ENCODE assay signal across 15 cellular contexts in the genomic region with DNA sequence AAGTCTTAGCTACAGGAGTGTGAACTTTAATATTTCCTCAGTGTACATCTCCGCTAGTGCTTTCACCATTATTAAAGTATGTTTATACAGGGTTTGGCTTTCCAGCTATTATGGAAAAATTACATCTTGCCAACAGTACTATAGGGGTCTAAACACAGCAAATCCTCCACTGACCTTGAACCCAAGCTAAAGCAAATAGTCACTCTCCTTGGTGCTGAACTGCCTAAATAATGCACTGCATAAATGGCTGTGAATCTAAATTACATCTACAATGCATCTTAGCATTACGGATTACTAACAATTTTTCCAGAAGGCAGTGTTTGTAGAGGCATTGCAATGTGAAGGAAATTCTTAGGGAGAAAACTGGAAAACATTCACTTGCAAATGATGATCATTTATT. TPM values are rescaled to one million over a fixed set of nuclear protein-coding genes. Genes with fewer than 3 reads are reported as not detected.
DNase-seq lines count a peak whose midpoint lies in the region; ATAC-seq and TF ChIP-seq lines count a peak whose summit lies in the region.
"Had no signal": no experiment of that assay in that cellular context is flagged by ENCODE, and none has a peak within 500 bp of the region (broad histone marks: within the 10 kb centered on the region; RNA-seq: fewer than 3 reads in every experiment).

No MANE protein-coding gene starts in this region.

- intact Hi-C loops in uterus (cut with DNase I; ENCODE audit: low total_unique reads) = no loop called here

- CTCF ChIA-PET in HEK293 (lab: Yijun Ruan, JAX) = no interaction called here

- H3K27ac ChIP-seq in HEK293 (ENCODE audit: extremely low read depth, low read depth, low read length) = no peak overlapping the region
- H3K27ac ChIP-seq in uterus = no peak overlapping the region
- H3K27ac ChIP-seq: KMS-11 had no signal

- TF ChIP-seq CTCF in HEK293 (tag by site-specific recombination; IDR thresholded peaks at IDR 0.05) = no peak
- no peak for TF ChIP-seq CTCF in uterus (IDR thresholded peaks at IDR 0.05)

- DNase-seq in EH (ENCODE audit: low read depth) = peak; percentile 13
- DNase-seq in astrocyte of the hippocampus (ENCODE audit: low read depth, low spot score) = peak; percentile 12
- DNase-seq in iPS-NIHi11 (ENCODE audit: low spot score) = peak; percentile 17
- DNase-seq in uterus = no peak
- DNase-seq in GF-D8 (lab: John Stamatoyannopoulos, UW) = no peak
- DNase-seq: DMS79 treated with DMSO at 0.1 percent for 48 hours, NCI-H1048, NCI-H1436, NCI-H1930, NCI-H345, NCI-H524 treated with DMSO at 0.1 percent for 48 hours, PC-3 had no signal

- no peaks in the 10 kb centered on the region for H3K9me3 ChIP-seq in HEK293 (ENCODE audit: control insufficient read depth, insufficient read depth, low read depth, low read length)
- no peaks in the 10 kb centered on the region for H3K9me3 ChIP-seq in uterus

- POLR2A ChIA-PET in HEK293 (lab: Yijun Ruan, JAX) = no interaction called here

- no peaks in the 10 kb centered on the region for H3K27me3 ChIP-seq in uterus

- H3K36me3 ChIP-seq in HEK293 (ENCODE audit: control insufficient read depth in 2 of 2, insufficient read depth in 1 of 2, low read length in 2 of 2) = no peaks in the 10 kb centered on the region
- no peaks in the 10 kb centered on the region for H3K36me3 ChIP-seq in uterus

- no peaks in the 10 kb centered on the region for H3K4me1 ChIP-seq in HEK293 (ENCODE audit: control insufficient read depth, insufficient read depth, low read length)
- no peaks in the 10 kb centered on the region for H3K4me1 ChIP-seq in uterus

- no peak for ATAC-seq in HG03135 (IDR thresholded peaks at IDR 0.05; ENCODE audit: unreplicated experiment)
- ATAC-seq: PC-3 had no signal

- no peak for TF ChIP-seq POLR2A in uterus (IDR thresholded peaks at IDR 0.05)

- H3K4me3 ChIP-seq in HEK293 (ENCODE audit: low read depth, low read length) (no peak overlapping the region), uterus (no peak overlapping the region)

TF ChIP-seq in HEK293, 187 proteins besides CTCF, POLR2A, EP300 and RAD21:
- TF ChIP-seq, protein P1, sequence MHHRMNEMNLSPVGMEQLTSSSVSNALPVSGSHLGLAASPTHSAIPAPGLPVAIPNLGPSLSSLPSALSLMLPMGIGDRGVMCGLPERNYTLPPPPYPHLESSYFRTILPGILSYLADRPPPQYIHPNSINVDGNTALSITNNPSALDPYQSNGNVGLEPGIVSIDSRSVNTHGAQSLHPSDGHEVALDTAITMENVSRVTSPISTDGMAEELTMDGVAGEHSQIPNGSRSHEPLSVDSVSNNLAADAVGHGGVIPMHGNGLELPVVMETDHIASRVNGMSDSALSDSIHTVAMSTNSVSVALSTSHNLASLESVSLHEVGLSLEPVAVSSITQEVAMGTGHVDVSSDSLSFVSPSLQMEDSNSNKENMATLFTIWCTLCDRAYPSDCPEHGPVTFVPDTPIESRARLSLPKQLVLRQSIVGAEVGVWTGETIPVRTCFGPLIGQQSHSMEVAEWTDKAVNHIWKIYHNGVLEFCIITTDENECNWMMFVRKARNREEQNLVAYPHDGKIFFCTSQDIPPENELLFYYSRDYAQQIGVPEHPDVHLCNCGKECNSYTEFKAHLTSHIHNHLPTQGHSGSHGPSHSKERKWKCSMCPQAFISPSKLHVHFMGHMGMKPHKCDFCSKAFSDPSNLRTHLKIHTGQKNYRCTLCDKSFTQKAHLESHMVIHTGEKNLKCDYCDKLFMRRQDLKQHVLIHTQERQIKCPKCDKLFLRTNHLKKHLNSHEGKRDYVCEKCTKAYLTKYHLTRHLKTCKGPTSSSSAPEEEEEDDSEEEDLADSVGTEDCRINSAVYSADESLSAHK (tag by site-specific recombination; IDR thresholded peaks at IDR 0.05) = no peak
- TF ChIP-seq, protein P2, sequence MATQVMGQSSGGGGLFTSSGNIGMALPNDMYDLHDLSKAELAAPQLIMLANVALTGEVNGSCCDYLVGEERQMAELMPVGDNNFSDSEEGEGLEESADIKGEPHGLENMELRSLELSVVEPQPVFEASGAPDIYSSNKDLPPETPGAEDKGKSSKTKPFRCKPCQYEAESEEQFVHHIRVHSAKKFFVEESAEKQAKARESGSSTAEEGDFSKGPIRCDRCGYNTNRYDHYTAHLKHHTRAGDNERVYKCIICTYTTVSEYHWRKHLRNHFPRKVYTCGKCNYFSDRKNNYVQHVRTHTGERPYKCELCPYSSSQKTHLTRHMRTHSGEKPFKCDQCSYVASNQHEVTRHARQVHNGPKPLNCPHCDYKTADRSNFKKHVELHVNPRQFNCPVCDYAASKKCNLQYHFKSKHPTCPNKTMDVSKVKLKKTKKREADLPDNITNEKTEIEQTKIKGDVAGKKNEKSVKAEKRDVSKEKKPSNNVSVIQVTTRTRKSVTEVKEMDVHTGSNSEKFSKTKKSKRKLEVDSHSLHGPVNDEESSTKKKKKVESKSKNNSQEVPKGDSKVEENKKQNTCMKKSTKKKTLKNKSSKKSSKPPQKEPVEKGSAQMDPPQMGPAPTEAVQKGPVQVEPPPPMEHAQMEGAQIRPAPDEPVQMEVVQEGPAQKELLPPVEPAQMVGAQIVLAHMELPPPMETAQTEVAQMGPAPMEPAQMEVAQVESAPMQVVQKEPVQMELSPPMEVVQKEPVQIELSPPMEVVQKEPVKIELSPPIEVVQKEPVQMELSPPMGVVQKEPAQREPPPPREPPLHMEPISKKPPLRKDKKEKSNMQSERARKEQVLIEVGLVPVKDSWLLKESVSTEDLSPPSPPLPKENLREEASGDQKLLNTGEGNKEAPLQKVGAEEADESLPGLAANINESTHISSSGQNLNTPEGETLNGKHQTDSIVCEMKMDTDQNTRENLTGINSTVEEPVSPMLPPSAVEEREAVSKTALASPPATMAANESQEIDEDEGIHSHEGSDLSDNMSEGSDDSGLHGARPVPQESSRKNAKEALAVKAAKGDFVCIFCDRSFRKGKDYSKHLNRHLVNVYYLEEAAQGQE (tag by site-specific recombination; IDR thresholded peaks at IDR 0.05) = peak; percentile 96
- TF ChIP-seq ZNF658 (tag by site-specific recombination; IDR thresholded peaks at IDR 0.05) (no peak), MYNN (tag by site-specific recombination; IDR thresholded peaks at IDR 0.05; ENCODE audit: borderline replicate concordance) (no peak), SALL2 (tag by site-specific recombination; IDR thresholded peaks at IDR 0.05; ENCODE audit: borderline replicate concordance) (no peak), ZNF701 (tag by site-specific recombination; IDR thresholded peaks at IDR 0.05) (no peak)
- TF ChIP-seq, protein P3, sequence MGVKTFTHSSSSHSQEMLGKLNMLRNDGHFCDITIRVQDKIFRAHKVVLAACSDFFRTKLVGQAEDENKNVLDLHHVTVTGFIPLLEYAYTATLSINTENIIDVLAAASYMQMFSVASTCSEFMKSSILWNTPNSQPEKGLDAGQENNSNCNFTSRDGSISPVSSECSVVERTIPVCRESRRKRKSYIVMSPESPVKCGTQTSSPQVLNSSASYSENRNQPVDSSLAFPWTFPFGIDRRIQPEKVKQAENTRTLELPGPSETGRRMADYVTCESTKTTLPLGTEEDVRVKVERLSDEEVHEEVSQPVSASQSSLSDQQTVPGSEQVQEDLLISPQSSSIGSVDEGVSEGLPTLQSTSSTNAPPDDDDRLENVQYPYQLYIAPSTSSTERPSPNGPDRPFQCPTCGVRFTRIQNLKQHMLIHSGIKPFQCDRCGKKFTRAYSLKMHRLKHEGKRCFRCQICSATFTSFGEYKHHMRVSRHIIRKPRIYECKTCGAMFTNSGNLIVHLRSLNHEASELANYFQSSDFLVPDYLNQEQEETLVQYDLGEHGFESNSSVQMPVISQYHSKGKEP (tag by site-specific recombination; IDR thresholded peaks at IDR 0.05) = no peak
- TF ChIP-seq, protein P4, sequence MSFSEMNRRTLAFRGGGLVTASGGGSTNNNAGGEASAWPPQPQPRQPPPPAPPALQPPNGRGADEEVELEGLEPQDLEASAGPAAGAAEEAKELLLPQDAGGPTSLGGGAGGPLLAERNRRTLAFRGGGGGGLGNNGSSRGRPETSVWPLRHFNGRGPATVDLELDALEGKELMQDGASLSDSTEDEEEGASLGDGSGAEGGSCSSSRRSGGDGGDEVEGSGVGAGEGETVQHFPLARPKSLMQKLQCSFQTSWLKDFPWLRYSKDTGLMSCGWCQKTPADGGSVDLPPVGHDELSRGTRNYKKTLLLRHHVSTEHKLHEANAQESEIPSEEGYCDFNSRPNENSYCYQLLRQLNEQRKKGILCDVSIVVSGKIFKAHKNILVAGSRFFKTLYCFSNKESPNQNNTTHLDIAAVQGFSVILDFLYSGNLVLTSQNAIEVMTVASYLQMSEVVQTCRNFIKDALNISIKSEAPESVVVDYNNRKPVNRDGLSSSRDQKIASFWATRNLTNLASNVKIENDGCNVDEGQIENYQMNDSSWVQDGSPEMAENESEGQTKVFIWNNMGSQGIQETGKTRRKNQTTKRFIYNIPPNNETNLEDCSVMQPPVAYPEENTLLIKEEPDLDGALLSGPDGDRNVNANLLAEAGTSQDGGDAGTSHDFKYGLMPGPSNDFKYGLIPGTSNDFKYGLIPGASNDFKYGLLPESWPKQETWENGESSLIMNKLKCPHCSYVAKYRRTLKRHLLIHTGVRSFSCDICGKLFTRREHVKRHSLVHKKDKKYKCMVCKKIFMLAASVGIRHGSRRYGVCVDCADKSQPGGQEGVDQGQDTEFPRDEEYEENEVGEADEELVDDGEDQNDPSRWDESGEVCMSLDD (tag by site-specific recombination; IDR thresholded peaks at IDR 0.05) = no peak

RNA-seq across cellular contexts. Expression of a gene that starts 42.1 kb away (rescaled TPM):
- 10 to 100 TPM in 1 of 4 donors, 1 to 10 TPM in 3; 3.6 to 18.7 (median 5.7) TPM for total RNA-seq in uterus

Comparison
In these comparisons a context has a peak if more than half of its experiments do, and no peak if none do; other contexts are left out.
1. DNase-seq: peak in EH (single experiment), astrocyte of the hippocampus (single experiment) and iPS-NIHi11 (single experiment); none in uterus (0 of 2) and GF-D8 (single experiment).